In genomic region chr3:107916166-107916565, GRCh38 we compare ENCODE assay signal across 23 cellular contexts.
"Had no signal": no experiment of that assay in that cellular context is flagged by ENCODE, and none has a peak within 500 bp of the region (broad histone marks: within the 10 kb centered on the region; RNA-seq: fewer than 3 reads in every experiment).

No MANE protein-coding gene starts in this region.

- DNase-seq: colonic mucosa; effector CD8-positive, alpha-beta T cell; endodermal cell; foreskin fibroblast; gastrocnemius medialis; head of caudate nucleus; kidney; left cardiac atrium; left lung; mesenchymal stem cell; mucosa of descending colon; naive B cell; stimulated activated CD4-positive, alpha-beta T cell treated with anti-CD3 and anti-CD28 coated beads, Interleukin-12 subunit alpha, Interleukin-12 subunit beta, amount 100 ng/mL, for 4 hours; stimulated activated CD4-positive, alpha-beta T cell treated with anti-CD3 and anti-CD28 coated beads, Interleukin-1b, Interleukin-23, amount 100 ng/mL, for 48 hours; stimulated activated CD4-positive, alpha-beta T cell treated with anti-CD3 and anti-CD28 coated beads, Interleukin-4, amount 100 ng/mL, for 24 hours; stimulated activated naive CD4-positive, alpha-beta T cell treated with Interleukin-2 at 50 U/mL for 16 hours; stomach; tibial artery had no signal

- H3K27ac ChIP-seq: colonic mucosa, epithelial cell of prostate, gastrocnemius medialis, left lung, neural progenitor cell, parathyroid adenoma, right atrium auricular region, stomach, tibial artery had no signal

- H3K9me3 ChIP-seq: colonic mucosa, gastrocnemius medialis, left lung, mucosa of descending colon, right atrium auricular region, stomach, tibial artery had no signal

- H3K36me3 ChIP-seq: colonic mucosa, gastrocnemius medialis, left lung, neural progenitor cell, right atrium auricular region, stomach, tibial artery had no signal

- H3K4me2 ChIP-seq: neural progenitor cell, smooth muscle cell had no signal

- H3K4me1 ChIP-seq: colonic mucosa, gastrocnemius medialis, left lung, neural progenitor cell, parathyroid adenoma, right atrium auricular region, stomach, tibial artery had no signal

- H3K27me3 ChIP-seq: colonic mucosa, gastrocnemius medialis, left lung, neural progenitor cell, right atrium auricular region, tibial artery had no signal

- H3K4me3 ChIP-seq: colonic mucosa, gastrocnemius medialis, left lung, mucosa of descending colon, neural progenitor cell, right atrium auricular region, smooth muscle cell, stomach, tibial artery had no signal

- H3K9ac ChIP-seq: neural progenitor cell, parathyroid adenoma had no signal
